In genomic region chr3:123026551-123027291, GRCh38 we compare ENCODE assay signal across 8 cellular contexts. TPM values are rescaled to one million over a fixed set of nuclear protein-coding genes. Genes with fewer than 3 reads are reported as not detected.
DNase-seq lines count a peak whose midpoint lies in the region; ATAC-seq and TF ChIP-seq lines count a peak whose summit lies in the region.

No MANE protein-coding gene starts in this region.

- no peak overlapping the region for H3K27ac ChIP-seq in CD8-positive, alpha-beta T cell (ENCODE audit: low read depth, low read length)
- H3K27ac ChIP-seq in brain microvascular endothelial cell (no peak overlapping the region), stomach (peak overlapping the region in 1 of 5 donors; percentile 40)

- in situ Hi-C loops in brain microvascular endothelial cell (cut with HindIII; ENCODE audit: low pct_ligation_motif_present, low sequenced_read_pairs) = no loop called here

- no peaks in the 10 kb centered on the region for H3K9me3 ChIP-seq in CD8-positive, alpha-beta T cell (ENCODE audit: low read length)
- H3K9me3 ChIP-seq in stomach = no peaks in the 10 kb centered on the region

- WGBS in stomach, 5 donors = 1 to 3% (median 1%) methylated on average over 21 to 64 of the region's 64 CpGs

- CTCF ChIA-PET in CD8-positive, alpha-beta T cell (lab: Charles Lee) = interaction anchor here (1.1 to 4.0 kb wide), 6 partner anchors 13 to 1480 kb away, joined by 3 to 17 read pairs (median 6); no protein-coding TSS in a partner anchor

- no peaks in the 10 kb centered on the region for H3K36me3 Mint-ChIP-seq in CD8-positive, alpha-beta T cell

- H3K4me3 Mint-ChIP-seq in CD8-positive, alpha-beta T cell = peak overlapping the region; percentile 76

- peak overlapping the region; percentile 49 for H3K4me3 ChIP-seq in CD8-positive, alpha-beta T cell (ENCODE audit: low read depth, low read length)
- peak overlapping the region; percentile 29 for H3K4me3 ChIP-seq in brain microvascular endothelial cell (ENCODE audit: low read depth, low read length)
- peak overlapping the region; percentile 53 to 87 (median 64) for H3K4me3 ChIP-seq in stomach

- DNase-seq in CD8-positive, alpha-beta T cell = peak in 1 of 7 experiments; percentile 7
- DNase-seq in LoVo (ENCODE audit: low spot score) (peak; percentile 6), brain microvascular endothelial cell (no peak), left kidney (ENCODE audit: low read depth, low spot score) (peak; percentile 59), stomach (peak; percentile 31), NCI-H2107 (lab: John Stamatoyannopoulos, UW) (no peak)

- TF ChIP-seq POLR2A in stomach (IDR thresholded peaks at IDR 0.05) = no peak

- no peak for TF ChIP-seq EP300 in stomach (IDR thresholded peaks at IDR 0.05)

- POLR2A ChIA-PET in CD8-positive, alpha-beta T cell (lab: Charles Lee) = interaction anchor here (1.0 to 1.1 kb wide), 2 partner anchors 41 to 272 kb away, joined by 3 to 4 read pairs; no protein-coding TSS in a partner anchor

- peaks cover 7% of the 10 kb centered on the region for H3K4me1 ChIP-seq in CD8-positive, alpha-beta T cell (ENCODE audit: insufficient read depth, low read length)
- peaks cover 29 to 35% (median 31%) of the 10 kb centered on the region in 4 donors for H3K4me1 ChIP-seq in stomach

- H3K27me3 ChIP-seq in CD8-positive, alpha-beta T cell (ENCODE audit: insufficient read depth, low read length) = peaks cover 16% of the 10 kb centered on the region
- peaks cover 59% of the 10 kb centered on the region for H3K27me3 ChIP-seq in brain microvascular endothelial cell (replicated peaks)
- peaks cover 13 to 90% (median 60%) of the 10 kb centered on the region in 3 donors for H3K27me3 ChIP-seq in stomach

- no peaks in the 10 kb centered on the region for H3K36me3 ChIP-seq in CD8-positive, alpha-beta T cell (ENCODE audit: insufficient read depth, low read length)
- no peaks in the 10 kb centered on the region for H3K36me3 ChIP-seq in brain microvascular endothelial cell (replicated peaks)
- H3K36me3 ChIP-seq in stomach = no peaks in the 10 kb centered on the region

- no peaks in the 10 kb centered on the region for H3K9me3 Mint-ChIP-seq in CD8-positive, alpha-beta T cell

- no peak for ATAC-seq in CD8-positive, alpha-beta T cell
- no peak for ATAC-seq in GM18861 (IDR thresholded peaks at IDR 0.05; ENCODE audit: unreplicated experiment)
- ATAC-seq in HG02973 (IDR thresholded peaks at IDR 0.05; ENCODE audit: unreplicated experiment) = no peak

- peaks cover 58% of the 10 kb centered on the region for H3K27me3 Mint-ChIP-seq in CD8-positive, alpha-beta T cell (ENCODE audit: low read depth)

- no peak overlapping the region for H3K27ac Mint-ChIP-seq in CD8-positive, alpha-beta T cell

- no peak for TF ChIP-seq CTCF in CD8-positive, alpha-beta T cell (IDR thresholded peaks at IDR 0.05)
- TF ChIP-seq CTCF in brain microvascular endothelial cell (IDR thresholded peaks at IDR 0.05; ENCODE audit: low read depth, low read length, missing control alignments) (no peak), stomach (IDR thresholded peaks at IDR 0.05) (no peak)

- peaks cover 22% of the 10 kb centered on the region for H3K4me1 Mint-ChIP-seq in CD8-positive, alpha-beta T cell (ENCODE audit: low read depth)

- intact Hi-C loops in CD8-positive, alpha-beta T cell (cut with DNase I, micrococcal nuclease) = loop anchor here (5.0 kb wide), 3 partner anchors 464 to 924 kb away; partner anchors contain the start of genes DTX3L (in 2 of the 2) and PARP9 (in 2 of the 2)
- intact Hi-C loops in stomach (cut with DNase I; ENCODE audit: low total_unique reads) = loop anchor here (5.0 kb wide), 1 partner anchor 79 kb away; no protein-coding TSS in a partner anchor

RNA-seq across cellular contexts. Expression of gene SEMA5B, which starts 0.8 kb away (rescaled TPM):
- total RNA-seq in CD8-positive, alpha-beta T cell = not detected
- total RNA-seq in stomach = 10 to 100 TPM in 1 of 5 donors, 1 to 10 TPM in 2, not detected in 2; 1.8 to 27.2 (median 1.9) TPM
- polyA plus RNA-seq in stomach = under 1 TPM; 0.15 to 0.25 (median 0.25) TPM

RNA-seq across cellular contexts. Expression of gene PDIA5, which starts 40.1 kb away (rescaled TPM):
- 1 to 10 TPM; 2.7 to 3.1 TPM for total RNA-seq in CD8-positive, alpha-beta T cell
- total RNA-seq in stomach = 10 to 100 TPM; 23.2 to 75.3 (median 65.2) TPM
- 10 to 100 TPM; 13.9 to 32.7 (median 18.2) TPM for polyA plus RNA-seq in stomach

Comparison
In these comparisons a context has a peak if more than half of its experiments do, and no peak if none do; other contexts are left out.
1. DNase-seq: peak in LoVo (single experiment), left kidney (single experiment) and stomach (single experiment); none in brain microvascular endothelial cell (single experiment) and NCI-H2107 (single experiment).
2. RNA of gene PDIA5, which starts 40.1 kb away (total RNA-seq): 23.2 to 75.3 TPM in stomach; 2.7 to 3.1 TPM in CD8-positive, alpha-beta T cell; every median in the first group is over 4 times any median in the second.
3. Peak in every context shown above with its lines, with median percentiles within 50 percentile points of each other: H3K4me3 ChIP-seq.